In genomic region chr19:57559008-57559403, GRCh38 we compare ENCODE assay signal across 8 cellular contexts. TPM values are rescaled to one million over a fixed set of nuclear protein-coding genes. Genes with fewer than 3 reads are reported as not detected.
A peak's percentile ranks its signal among the peaks of the same experiment; 100 is the strongest.
DNase-seq lines count a peak whose midpoint lies in the region; ATAC-seq, FAIRE-seq and TF ChIP-seq lines count a peak whose summit lies in the region.

No MANE protein-coding gene starts in this region.

- TF ChIP-seq CTCF in C4-2B (conservative IDR thresholded peaks at IDR 0.05) (no peak), astrocyte (IDR thresholded peaks at IDR 0.05; ENCODE audit: insufficient read depth, low read depth, low read length) (no peak)

- DNase-seq in M059J (ENCODE audit: low read depth): peak; percentile 64
- DNase-seq in astrocyte (ENCODE audit: low read depth): no peak
- DNase-seq in T1000 (lab: John Stamatoyannopoulos, UW): no peak
- no peak for DNase-seq in LoVo (ENCODE audit: low spot score)

- H3K27ac ChIP-seq in C4-2B (peak overlapping the region; percentile 74), astrocyte (ENCODE audit: low read depth, low read length) (no peak overlapping the region), skin epidermis (peak overlapping the region in 18 of 21 experiments; percentile 23 to 91 (median 72))

- peaks cover 9% of the 10 kb centered on the region for H3K4me1 Mint-ChIP-seq in astrocyte (ENCODE audit: low read depth, unreplicated experiment)

- peaks cover 7% of the 10 kb centered on the region for H3K4me1 ChIP-seq in astrocyte (ENCODE audit: insufficient read depth, low read length)
- peaks cover 4% of the 10 kb centered on the region for H3K4me1 ChIP-seq in iPS-15b (ENCODE audit: control insufficient read depth, insufficient read depth, low read length)

- peak overlapping the region; percentile 89 for H3K4me2 ChIP-seq in astrocyte (ENCODE audit: low read length)

- peaks cover 36% of the 10 kb centered on the region for H3K36me3 Mint-ChIP-seq in astrocyte (ENCODE audit: low read depth, unreplicated experiment)

- H3K36me3 ChIP-seq in astrocyte (ENCODE audit: insufficient read depth, low read length) (peaks cover 15% of the 10 kb centered on the region), iPS-15b (ENCODE audit: control insufficient read depth, insufficient read depth, low read length) (peaks cover 12% of the 10 kb centered on the region)

- H3K9ac ChIP-seq in astrocyte (ENCODE audit: low read length): peak overlapping the region; percentile 82
- peak overlapping the region; percentile 87 for H3K9ac ChIP-seq in iPS-15b (ENCODE audit: low read depth, low read length)

- ATAC-seq in GM19035 (IDR thresholded peaks at IDR 0.05; ENCODE audit: unreplicated experiment): peak; percentile 8

- peak overlapping the region; percentile 97 for H3K27ac Mint-ChIP-seq in astrocyte (ENCODE audit: unreplicated experiment)

- peak overlapping the region; percentile 80 for H3K4me3 ChIP-seq in astrocyte (ENCODE audit: insufficient read depth, low read depth, low read length)
- peak overlapping the region; percentile 97 for H3K4me3 ChIP-seq in iPS-15b (ENCODE audit: low read depth, low read length)
- H3K4me3 ChIP-seq in skin epidermis: peak overlapping the region; percentile 57 to 95 (median 85)

- peak overlapping the region; percentile 79 for H2AFZ ChIP-seq in astrocyte (ENCODE audit: low read depth, low read length)

- H3K9me3 ChIP-seq in astrocyte (ENCODE audit: insufficient read depth, low read depth, low read length) (peaks cover 30% of the 10 kb centered on the region), iPS-15b (ENCODE audit: control insufficient read depth, insufficient read depth, low read length) (no peaks in the 10 kb centered on the region)

- peaks cover 22% of the 10 kb centered on the region for H3K79me2 ChIP-seq in astrocyte (ENCODE audit: insufficient read depth, low read length)

- H4K20me1 ChIP-seq in astrocyte (ENCODE audit: insufficient read depth, low read length): peaks cover 9% of the 10 kb centered on the region

- no peak for FAIRE-seq in astrocyte (lab: Jason Lieb, UNC)

- H3K27me3 Mint-ChIP-seq in astrocyte (ENCODE audit: low read depth, unreplicated experiment): no peaks in the 10 kb centered on the region

- H3K9me3 Mint-ChIP-seq in astrocyte (ENCODE audit: unreplicated experiment): peaks cover 39% of the 10 kb centered on the region

- no peaks in the 10 kb centered on the region for H3K27me3 ChIP-seq in astrocyte (ENCODE audit: insufficient read depth, low read length)
- no peaks in the 10 kb centered on the region for H3K27me3 ChIP-seq in iPS-15b (ENCODE audit: control insufficient read depth, insufficient read depth, low read length)

- peak overlapping the region; percentile 99 for H3K4me3 Mint-ChIP-seq in astrocyte (ENCODE audit: unreplicated experiment)

RNA-seq across cellular contexts. Expression of gene ZNF550, which starts 0.7 kb away (rescaled TPM):
- total RNA-seq in M059J (2014; rRNA removed; shearing (Covaris generic)): 9.4 and 14.0 TPM in 2 replicates
- total RNA-seq in astrocyte: 13.4 and 13.5 TPM in 2 replicates

RNA-seq across cellular contexts. Expression of gene ZNF416, which starts 19.7 kb away (rescaled TPM):
- 5.0 and 6.9 TPM in 2 replicates for total RNA-seq in M059J (2014; rRNA removed; shearing (Covaris generic))
- total RNA-seq in astrocyte: 9.3 and 9.7 TPM in 2 replicates

RNA-seq across cellular contexts. Expression of gene ZIK1, which starts 24.9 kb away (rescaled TPM):
- 10.3 and 12.3 TPM in 2 replicates for total RNA-seq in M059J (2014; rRNA removed; shearing (Covaris generic))
- 8.7 and 8.9 TPM in 2 replicates for total RNA-seq in astrocyte

RNA-seq across cellular contexts. Expression of gene ZNF549, which starts 31.9 kb away (rescaled TPM):
- total RNA-seq in M059J (2014; rRNA removed; shearing (Covaris generic)): 5.6 and 7.5 TPM in 2 replicates
- total RNA-seq in astrocyte: 6.7 and 7.3 TPM in 2 replicates

RNA-seq across cellular contexts. Expression of gene ZNF530, which starts 40.7 kb away (rescaled TPM):
- 7.4 and 17.4 TPM in 2 replicates for total RNA-seq in M059J (2014; rRNA removed; shearing (Covaris generic))
- 3.5 and 4.7 TPM in 2 replicates for total RNA-seq in astrocyte
